15 cellular contexts compared by ENCODE assay signal in genomic region chr10:129038490-129039011, GRCh38.
DNase-seq lines count a peak whose midpoint lies in the region; ATAC-seq, FAIRE-seq and TF ChIP-seq lines count a peak whose summit lies in the region.
"Had no signal": no experiment of that assay in that cellular context is flagged by ENCODE, and none has a peak within 500 bp of the region (broad histone marks: within the 10 kb centered on the region; RNA-seq: fewer than 3 reads in every experiment).

No MANE protein-coding gene starts in this region.

- peak overlapping the region; percentile 96 for H3K4me2 ChIP-seq in BLaER1
- H3K4me2 ChIP-seq in endothelial cell of umbilical vein (ENCODE audit: insufficient read depth, low read length), result no peak overlapping the region
- H3K4me2 ChIP-seq: KMS-11 had no signal

- no peaks in the 10 kb centered on the region for H3K9me3 ChIP-seq in BLaER1
- no peaks in the 10 kb centered on the region for H3K9me3 ChIP-seq in HEK293 (ENCODE audit: control insufficient read depth, insufficient read depth, low read depth, low read length)
- no peaks in the 10 kb centered on the region for H3K9me3 ChIP-seq in endothelial cell of umbilical vein (replicated peaks; ENCODE audit: control insufficient read depth, insufficient read depth, low read length)
- H3K9me3 ChIP-seq: Caco-2 had no signal

- no peaks in the 10 kb centered on the region for H3K27me3 ChIP-seq in BLaER1
- H3K27me3 ChIP-seq in endothelial cell of umbilical vein (ENCODE audit: control insufficient read depth in 2 of 2, insufficient read depth in 2 of 2, low read length in 2 of 2), result no peaks in the 10 kb centered on the region

- no peaks in the 10 kb centered on the region for H3K9me1 ChIP-seq in endothelial cell of umbilical vein (replicated peaks; ENCODE audit: control insufficient read depth, extremely low read depth, insufficient read depth, low read length)

- FAIRE-seq in endothelial cell of umbilical vein (lab: Jason Lieb, UNC), result no peak
- FAIRE-seq: HepG2 had no signal

- H3K36me3 ChIP-seq in BLaER1, result no peaks in the 10 kb centered on the region
- H3K36me3 ChIP-seq in HEK293 (ENCODE audit: control insufficient read depth in 2 of 2, insufficient read depth in 1 of 2, low read length in 2 of 2), result no peaks in the 10 kb centered on the region
- H3K36me3 ChIP-seq in endothelial cell of umbilical vein (ENCODE audit: control insufficient read depth in 2 of 2, extremely low read depth in 1 of 2, insufficient read depth in 2 of 2, low read length in 2 of 2), result no peaks in the 10 kb centered on the region

- TF ChIP-seq CTCF in HEK293 (tag by site-specific recombination; IDR thresholded peaks at IDR 0.05) (no peak), endothelial cell of umbilical vein (IDR thresholded peaks at IDR 0.05; ENCODE audit: extremely low read depth in 1 of 2, insufficient read depth in 1 of 2, low read depth in 1 of 2, low read length in 2 of 2) (no peak)

- H4K20me1 ChIP-seq in BLaER1 (no peaks in the 10 kb centered on the region), endothelial cell of umbilical vein (replicated peaks; ENCODE audit: control insufficient read depth, extremely low read depth, insufficient read depth, low read length) (no peaks in the 10 kb centered on the region)

- H3K4me1 ChIP-seq in BLaER1 (peaks cover 100% of the 10 kb centered on the region), HEK293 (ENCODE audit: control insufficient read depth, insufficient read depth, low read length) (0 out of 2 replicates have a peak, but pooled peaks cover 4% of the 10 kb centered on the region), endothelial cell of umbilical vein (ENCODE audit: control insufficient read depth, extremely low read depth, insufficient read depth, low read length) (peaks cover 61% of the 10 kb centered on the region)
- H3K4me1 ChIP-seq: Caco-2 had no signal

- intact Hi-C loops in endothelial cell of umbilical vein (cut with micrococcal nuclease), result loop anchor here (1.0 to 10.0 kb wide), 10 partner anchors 66 to 1072 kb away; partner anchors contain the start of genes C10orf143 and MGMT

- dilution Hi-C loops in endothelial cell of umbilical vein (cut with MboI; ENCODE audit: extremely low pct_ligation_motif_present, low sequenced_read_pairs), result no loop called here

- H3K4me3 ChIP-seq in BLaER1 (no peak overlapping the region), HEK293 (ENCODE audit: low read depth, low read length) (no peak overlapping the region), endothelial cell of umbilical vein (replicated peaks in 1 of 3; ENCODE audit: insufficient read depth in 1 of 3, low read depth in 1 of 3, low read length in 3 of 3) (no peak overlapping the region)

- H3K27ac ChIP-seq in BLaER1 (no peak overlapping the region), HEK293 (ENCODE audit: extremely low read depth, low read depth, low read length) (no peak overlapping the region), endothelial cell of umbilical vein (ENCODE audit: insufficient read depth, low read depth, low read length) (no peak overlapping the region)
- H3K27ac ChIP-seq: KMS-11 had no signal

- CTCF ChIA-PET in HEK293 (lab: Yijun Ruan, JAX), result interaction anchor here (0.7 to 1.2 kb wide), 2 partner anchors 416 to 933 kb away, joined by 3 read pairs; no protein-coding TSS in a partner anchor
- CTCF ChIA-PET in endothelial cell of umbilical vein (lab: Charles Lee), result interaction anchor here (0.7 to 1.6 kb wide), 4 partner anchors 293 to 1071 kb away, joined by 3 to 11 read pairs (median 3); no protein-coding TSS in a partner anchor

- H3K79me2 ChIP-seq in endothelial cell of umbilical vein (ENCODE audit: control insufficient read depth, insufficient read depth, low read length), result no peaks in the 10 kb centered on the region

- no TSS peak for BruUV-seq in endothelial cell of umbilical vein (replicated peaks; lab: Mats Ljungman, UMichigan)

- H3K9ac ChIP-seq in BLaER1 (no peak overlapping the region), endothelial cell of umbilical vein (replicated peaks; ENCODE audit: extremely low read depth, insufficient read depth, low read length) (no peak overlapping the region)
- H3K9ac ChIP-seq: KMS-11 had no signal

- ATAC-seq in GM18517 (IDR thresholded peaks at IDR 0.05; ENCODE audit: unreplicated experiment), result no peak
- ATAC-seq: HepG2 had no signal

- POLR2A ChIA-PET in HEK293 (lab: Yijun Ruan, JAX) (no interaction called here), endothelial cell of umbilical vein (lab: Charles Lee) (no interaction called here)

- TF ChIP-seq POLR2A in endothelial cell of umbilical vein (IDR thresholded peaks at IDR 0.05; ENCODE audit: low read depth, low read length), result no peak

- no peak overlapping the region for H2AFZ ChIP-seq in endothelial cell of umbilical vein (ENCODE audit: low read depth, low read length)

- peak; percentile 52 for DNase-seq in endothelial cell of umbilical vein (ENCODE audit: low read depth, low spot score)
- peak; percentile 25 for DNase-seq in stromal cell of bone marrow (ENCODE audit: low read depth)
- no peak for DNase-seq in activated CD4-positive, CD25-positive, alpha-beta regulatory T cell (lab: John Stamatoyannopoulos, UW)
- no peak for DNase-seq in activated T-cell treated with anti-CD3 and anti-CD28 coated beads for 4 hours
- DNase-seq: Caco-2; CD8-positive, alpha-beta memory T cell; GF-D8; GOT3; H9; HFFc6 had no signal

TF ChIP-seq in HEK293, 187 proteins besides CTCF, POLR2A, EP300 and RAD21:
- TF ChIP-seq ZNF548 (tag by site-specific recombination; IDR thresholded peaks at IDR 0.05), result no peak
- peak; percentile 27; the same call in 1 of the 2 replicates for TF ChIP-seq ATF2 (tag by site-specific recombination; IDR thresholded peaks at IDR 0.05; ENCODE audit: low read depth)
- peak; percentile 86 for TF ChIP-seq PRDM6 (tag by site-specific recombination; IDR thresholded peaks at IDR 0.05)
- TF ChIP-seq KLF16 (tag by site-specific recombination; IDR thresholded peaks at IDR 0.05), result 0 out of 2 replicates have a peak, but pooled peaks have one; percentile 28
- TF ChIP-seq MZF1 (tag by site-specific recombination; IDR thresholded peaks at IDR 0.05; ENCODE audit: borderline replicate concordance), result 0 out of 2 replicates have a peak, but pooled peaks have one; percentile 54

TF ChIP-seq in endothelial cell of umbilical vein, 7 proteins besides CTCF, POLR2A, EP300 and RAD21:
- TF ChIP-seq POLR2AphosphoS5 (IDR thresholded peaks at IDR 0.05; ENCODE audit: insufficient read depth, low read depth, low read length) (no peak), MAX (IDR thresholded peaks at IDR 0.05; ENCODE audit: insufficient read depth, insufficient read length) (no peak), MYC (IDR thresholded peaks at IDR 0.05; ENCODE audit: low read depth, low read length) (no peak), FOS (IDR thresholded peaks at IDR 0.05; ENCODE audit: borderline replicate concordance, insufficient read depth, low read length) (no peak), GATA2 (IDR thresholded peaks at IDR 0.05; ENCODE audit: insufficient read depth, insufficient read length, low read depth, low read length) (peak; percentile 65), JUN (IDR thresholded peaks at IDR 0.05; ENCODE audit: borderline replicate concordance, insufficient read depth, insufficient read length, low read depth) (peak; percentile 29), EZH2 (IDR thresholded peaks at IDR 0.05; ENCODE audit: borderline replicate concordance, low read depth, low read length, severe bottlenecking) (no peak)
TF ChIP-seq in endothelial cell of umbilical vein: peak in this region for 2.

Comparison
In these comparisons a context has a peak if more than half of its experiments do, and no peak if none do; other contexts are left out.
1. DNase-seq: peak in endothelial cell of umbilical vein (single experiment) and stromal cell of bone marrow (single experiment); none in activated CD4-positive, CD25-positive, alpha-beta regulatory T cell (0 of 4) and activated T-cell treated with anti-CD3 and anti-CD28 coated beads for 4 hours (single experiment).